16 cellular contexts compared by ENCODE assay signal in genomic region chr9:125329978-125330377, GRCh38.
"Had no signal": no experiment of that assay in that cellular context is flagged by ENCODE, and none has a peak within 500 bp of the region (broad histone marks: within the 10 kb centered on the region; RNA-seq: fewer than 3 reads in every experiment).

No MANE protein-coding gene starts in this region.

- H3K27me3 Mint-ChIP-seq: activated CD4-positive, alpha-beta T cell treated with anti-CD3 and anti-CD28 coated beads for 36 hours; activated CD8-positive, alpha-beta T cell treated with anti-CD3 and anti-CD28 coated beads for 36 hours; central memory CD8-positive, alpha-beta T cell; effector memory CD8-positive, alpha-beta T cell; memory B cell; T-cell had no signal

- DNase-seq: activated CD4-positive, alpha-beta T cell treated with anti-CD3 and anti-CD28 coated beads for 36 hours; activated CD8-positive, alpha-beta memory T cell treated with anti-CD3 and anti-CD28 coated beads, Interleukin-2, amount 50 U/mL, for 4 hours; activated CD8-positive, alpha-beta T cell treated with anti-CD3 and anti-CD28 coated beads for 36 hours; effector memory CD8-positive, alpha-beta T cell; foreskin fibroblast; immature natural killer cell; natural killer cell; occipital lobe; sigmoid colon; stimulated activated CD4-positive, alpha-beta T cell treated with anti-CD3 and anti-CD28 coated beads, Interleukin-12 subunit alpha, Interleukin-12 subunit beta, amount 100 ng/mL, for 4 hours; stimulated activated naive CD4-positive, alpha-beta T cell; T-cell; T1000 had no signal

- H3K4me3 ChIP-seq: esophagus muscularis mucosa, sigmoid colon had no signal

- H3K27me3 ChIP-seq: esophagus muscularis mucosa, sigmoid colon had no signal

- H3K4me3 Mint-ChIP-seq: activated CD4-positive, alpha-beta T cell treated with anti-CD3 and anti-CD28 coated beads for 36 hours; activated CD8-positive, alpha-beta T cell treated with anti-CD3 and anti-CD28 coated beads for 36 hours; central memory CD8-positive, alpha-beta T cell; effector memory CD8-positive, alpha-beta T cell; immature natural killer cell; memory B cell; natural killer cell; T-cell had no signal

- H3K4me1 ChIP-seq: sigmoid colon had no signal

- H3K9me3 ChIP-seq: esophagus muscularis mucosa, sigmoid colon had no signal

- H3K27ac Mint-ChIP-seq: activated CD4-positive, alpha-beta T cell treated with anti-CD3 and anti-CD28 coated beads for 36 hours; activated CD8-positive, alpha-beta T cell treated with anti-CD3 and anti-CD28 coated beads for 36 hours; memory B cell; natural killer cell had no signal

- H3K4me1 Mint-ChIP-seq: central memory CD8-positive, alpha-beta T cell; memory B cell had no signal

- ATAC-seq: activated CD8-positive, alpha-beta T cell treated with anti-CD3 and anti-CD28 coated beads for 36 hours; effector memory CD8-positive, alpha-beta T cell; natural killer cell; T-cell had no signal

- H3K27ac ChIP-seq: esophagus muscularis mucosa, sigmoid colon had no signal

- H3K9me3 Mint-ChIP-seq: activated CD8-positive, alpha-beta T cell treated with anti-CD3 and anti-CD28 coated beads for 36 hours; central memory CD8-positive, alpha-beta T cell; effector memory CD8-positive, alpha-beta T cell; immature natural killer cell; memory B cell; natural killer cell; T-cell had no signal
